In genomic region chr4:2790583-2791517, GRCh38 we compare ENCODE assay signal across 13 cellular contexts. TPM values are rescaled to one million over a fixed set of nuclear protein-coding genes. Genes with fewer than 3 reads are reported as not detected.
DNase-seq lines count a peak whose midpoint lies in the region; ATAC-seq, FAIRE-seq and TF ChIP-seq lines count a peak whose summit lies in the region.
"Had no signal": no experiment of that assay in that cellular context is flagged by ENCODE, and none has a peak within 500 bp of the region (broad histone marks: within the 10 kb centered on the region; RNA-seq: fewer than 3 reads in every experiment).

No MANE protein-coding gene starts in this region.

- no peak overlapping the region for H3K4me2 ChIP-seq in K562 (ENCODE audit: insufficient read depth, low read length)

- H3K27me3 ChIP-seq in A673 (replicated peaks; ENCODE audit: insufficient read depth, low read depth, low read length, poor library complexity) (no peaks in the 10 kb centered on the region), GM06990 (replicated peaks; ENCODE audit: control insufficient read depth, insufficient read depth, low read length) (no peaks in the 10 kb centered on the region), K562 (ENCODE audit: control insufficient read depth in 2 of 2, insufficient read depth in 2 of 2, low read length in 2 of 2) (no peaks in the 10 kb centered on the region)
- H3K27me3 ChIP-seq: esophagus muscularis mucosa, pancreas had no signal

- H3K27ac ChIP-seq in A673 (ENCODE audit: low read depth, low read length, poor library complexity, severe bottlenecking) (no peak overlapping the region), K562 (ENCODE audit: extremely low read depth, low read depth, low read length) (no peak overlapping the region)
- H3K27ac ChIP-seq: SK-N-MC had no signal

- no peaks in the 10 kb centered on the region; the same call in 1 of the 2 replicates for H4K20me1 ChIP-seq in K562 (replicated peaks; ENCODE audit: control insufficient read depth, insufficient read depth, low read length)

- TF ChIP-seq CTCF in A673 (conservative IDR thresholded peaks at IDR 0.05; ENCODE audit: low read depth, low read length) (no peak), GM06990 (IDR thresholded peaks at IDR 0.05; ENCODE audit: insufficient read depth, low read length, poor library complexity, severe bottlenecking) (no peak), K562 (IDR thresholded peaks at IDR 0.05 in 2 of 3, conservative IDR thresholded peaks at IDR 0.05 in 1 of 3; ENCODE audit: insufficient read depth in 2 of 3, low read depth in 1 of 3, low read length in 3 of 3) (no peak)

- no peak for TF ChIP-seq EP300 in K562 (IDR thresholded peaks at IDR 0.05; ENCODE audit: low read length)

- TF ChIP-seq POLR2A in K562 (conservative IDR thresholded peaks at IDR 0.05) = no peak

- no peak overlapping the region for H3K4me3 Mint-ChIP-seq in memory B cell
- H3K4me3 Mint-ChIP-seq: HFFc6 had no signal

- no peaks in the 10 kb centered on the region for H3K27me3 Mint-ChIP-seq in memory B cell

- in situ Hi-C loops in K562 (cut with MboI) = no loop called here

- H3K4me3 ChIP-seq in A673 (ENCODE audit: low read depth, low read length, poor library complexity, severe bottlenecking) = no peak overlapping the region
- H3K4me3 ChIP-seq in GM06990 (replicated peaks; ENCODE audit: low read depth, low read length) = no peak overlapping the region
- no peak overlapping the region for H3K4me3 ChIP-seq in K562
- H3K4me3 ChIP-seq: esophagus muscularis mucosa, pancreas, SK-N-MC had no signal

- peak overlapping the region in 1 of 2 experiments; percentile 75; a peak in 2 of 4 replicates for H3K9ac ChIP-seq in K562 (ENCODE audit: insufficient read depth in 1 of 2, low read depth in 2 of 2, low read length in 2 of 2)

- peaks cover 15% of the 10 kb centered on the region for H3K4me1 ChIP-seq in A673 (ENCODE audit: insufficient read depth, low read length, poor library complexity, severe bottlenecking)
- H3K4me1 ChIP-seq in K562 (replicated peaks in 1 of 2; ENCODE audit: control insufficient read depth in 2 of 2, insufficient read depth in 2 of 2, low read length in 2 of 2) = peaks cover 15 to 89% of the 10 kb centered on the region in 2 experiments

- H3K9me1 ChIP-seq in K562 (ENCODE audit: control insufficient read depth, insufficient read depth, low read length) = no peaks in the 10 kb centered on the region

- H3K79me2 ChIP-seq in K562 (ENCODE audit: control insufficient read depth, insufficient read depth, low read length) = no peaks in the 10 kb centered on the region; the same call in 2 of the 3 replicates

- H2AFZ ChIP-seq in K562 (ENCODE audit: low read depth, low read length) = no peak overlapping the region

- ATAC-seq in K562 = peak; percentile 8; the same call in 1 of the 3 replicates
- no peak for ATAC-seq in memory B cell (ENCODE audit: low read depth)
- no peak for ATAC-seq in HG03045 (IDR thresholded peaks at IDR 0.05; ENCODE audit: unreplicated experiment)
- no peak for ATAC-seq in GM19328 (IDR thresholded peaks at IDR 0.05; ENCODE audit: unreplicated experiment)

- intact Hi-C loops in A673 (cut with micrococcal nuclease; ENCODE audit: unreplicated experiment) (no loop called here), K562 (cut with micrococcal nuclease) (loop anchor here (5.0 kb wide), 2 partner anchors 51 to 76 kb away; partner anchors contain the start of gene ADD1)

- no peaks in the 10 kb centered on the region for H3K9me3 Mint-ChIP-seq in memory B cell
- H3K9me3 Mint-ChIP-seq: HFFc6 had no signal

- H3K4me1 Mint-ChIP-seq in memory B cell = peaks cover 45% of the 10 kb centered on the region

- peak overlapping the region; percentile 62 for H3K27ac Mint-ChIP-seq in memory B cell
- H3K27ac Mint-ChIP-seq: HFFc6 had no signal

- 54% methylated on average over 18 of the region's 19 CpGs for WGBS in K562 (ENCODE audit: insufficient coverage, low coverage, missing lambda C conversion rate)

- no TSS peak for BruUV-seq in A673 (replicated peaks; lab: Mats Ljungman, UMichigan)
- no TSS peak for BruUV-seq in K562 (replicated peaks; lab: Mats Ljungman, UMichigan)

- no peaks in the 10 kb centered on the region for H3K9me3 ChIP-seq in A673 (ENCODE audit: low read depth, low read length, poor library complexity, severe bottlenecking)
- no peaks in the 10 kb centered on the region for H3K9me3 ChIP-seq in K562 (replicated peaks; ENCODE audit: control insufficient read depth, insufficient read depth, low read depth, low read length)
- H3K9me3 ChIP-seq: esophagus muscularis mucosa, pancreas had no signal

- POLR2A ChIA-PET in A673 (lab: Charles Lee; ENCODE audit: low non-redundant PET) (no interaction called here), K562 (lab: Yijun Ruan, JAX) (interaction anchor here (0.6 to 1.0 kb wide), 4 partner anchors 10 to 310 kb away, joined by 3 to 4 read pairs (median 3); no protein-coding TSS in a partner anchor)

- H3K36me3 ChIP-seq in A673 (ENCODE audit: insufficient read depth, low read length, poor library complexity, severe bottlenecking) (no peaks in the 10 kb centered on the region), GM06990 (ENCODE audit: control insufficient read depth, insufficient read depth, low read length) (no peaks in the 10 kb centered on the region), K562 (ENCODE audit: control insufficient read depth, insufficient read depth, low read length) (no peaks in the 10 kb centered on the region)
- H3K36me3 ChIP-seq: esophagus muscularis mucosa, pancreas had no signal

- no peak for FAIRE-seq in K562 (lab: Jason Lieb, UNC)
- FAIRE-seq: GM19239, pancreas had no signal

- H3K36me3 Mint-ChIP-seq in memory B cell = no peaks in the 10 kb centered on the region

- TF ChIP-seq RAD21 in K562 (CRISPR knock-in tag; conservative IDR thresholded peaks at IDR 0.05 in 1 of 2, IDR thresholded peaks at IDR 0.05 in 1 of 2) = no peak

- DNase-seq in A673 (ENCODE audit: low spot score) (peak; percentile 47), GM06990 (ENCODE audit: extremely low read depth, insufficient read length) (peak; percentile 17), K562 (ENCODE audit: extremely low read depth in 1 of 4, low spot score in 3 of 4) (peak in 1 of 4 experiments; percentile 43), memory B cell (ENCODE audit: low spot score in 2 of 2) (no peak), NCI-H510A (lab: John Stamatoyannopoulos, UW) (no peak), mesenteric fat pad (ENCODE audit: low spot score) (no peak)
- DNase-seq: HFFc6 had no signal

- CTCF ChIA-PET in A673 (lab: Charles Lee) = no interaction called here
- CTCF ChIA-PET in K562 (lab: Yijun Ruan, JAX; ENCODE audit: low intra/inter-chr PET ratio) = no interaction called here

RNA-seq across cellular contexts. Expression of gene SH3BP2, which starts 2.0 kb away (rescaled TPM):
- total RNA-seq in A673 (2021) (34.4 and 37.7 TPM in 2 replicates), K562 (2014; rRNA removed) (9.7 and 15.9 TPM in 2 replicates), K562 (2014; rRNA removed; fragmentation: Illumina TruSeq; extraction: Trizol) (3.7 and 3.9 TPM in 2 replicates), K562 (2015; rRNA removed; fragmentation: Illumina TruSeq; extraction: Trizol) (3.5 and 5.6 TPM in 2 replicates), K562 (2021) (10.8 and 16.0 TPM in 2 replicates), mesenteric fat pad (63.9 TPM)
- total RNA-seq in K562 (2011; cell fraction: chromatin; rRNA removed; ENCODE audit: low replicate concordance) = 49.1 and 137 TPM in 2 replicates
- total RNA-seq in K562 (2011; cell fraction: nucleolus; rRNA removed) = 57.9 and 62.0 TPM in 2 replicates
- total RNA-seq in K562 (2011; cell fraction: nucleoplasm; rRNA removed) = 59.4 and 93.7 TPM in 2 replicates
- polyA plus RNA-seq in K562 (2011; rRNA removed) (9.6 and 13.9 TPM in 2 replicates), K562 (2014; fragmentation: Illumina TruSeq; extraction: Trizol) (5.1 and 10.9 TPM in 2 replicates), K562 (2014; fragmentation: Nextera tagmentation; extraction: Ambion mirVana) (under 1 TPM; 0.34 to 0.72 TPM), K562 (2014; rRNA removed) (14.2 and 17.6 TPM in 2 replicates)
- 10.6 and 10.7 TPM in 2 replicates for polyA plus RNA-seq in K562 (2011; cell fraction: cytosol; rRNA removed)
- polyA plus RNA-seq in K562 (2011; cell fraction: nucleus; rRNA removed) = 88.6 and 117 TPM in 2 replicates
- polyA plus RNA-seq in K562 (2012) = 4.4 and 18.7 TPM in 2 replicates
- polyA minus RNA-seq in K562 (2011; rRNA and poly(A)+ RNA removed) = 18.0 and 41.6 TPM in 2 replicates
- polyA minus RNA-seq in K562 (2011; cell fraction: cytosol; rRNA and poly(A)+ RNA removed) = 5.7 and 10.8 TPM in 2 replicates
- polyA minus RNA-seq in K562 (2011; cell fraction: nucleus; rRNA and poly(A)+ RNA removed) = 26.8 and 33.3 TPM in 2 replicates

RNA-seq across cellular contexts. Expression of gene TNIP2, which starts 34.7 kb away (rescaled TPM):
- total RNA-seq in A673 (2021) (31.9 and 32.5 TPM in 2 replicates), K562 (2014; rRNA removed) (42.6 and 46.7 TPM in 2 replicates), K562 (2014; rRNA removed; fragmentation: Illumina TruSeq; extraction: Trizol) (11.6 and 13.1 TPM in 2 replicates), K562 (2015; rRNA removed; fragmentation: Illumina TruSeq; extraction: Trizol) (19.5 and 21.9 TPM in 2 replicates), K562 (2021) (32.2 and 35.8 TPM in 2 replicates), mesenteric fat pad (49.5 TPM)
- total RNA-seq in K562 (2011; cell fraction: chromatin; rRNA removed; ENCODE audit: low replicate concordance) = 24.5 and 78.1 TPM in 2 replicates
- total RNA-seq in K562 (2011; cell fraction: nucleolus; rRNA removed) = 49.7 and 54.7 TPM in 2 replicates
- total RNA-seq in K562 (2011; cell fraction: nucleoplasm; rRNA removed) = 30.4 and 33.4 TPM in 2 replicates
- polyA plus RNA-seq in K562 (2011; rRNA removed) (17.5 and 21.8 TPM in 2 replicates), K562 (2014; fragmentation: Illumina TruSeq; extraction: Trizol) (12.1 and 18.3 TPM in 2 replicates), K562 (2014; fragmentation: Nextera tagmentation; extraction: Ambion mirVana) (1 to 10 TPM in 1 of 2 experiments, under 1 TPM in 1; 0.61 to 1.1 TPM), K562 (2014; rRNA removed) (38.1 and 38.2 TPM in 2 replicates)
- 16.5 and 28.2 TPM in 2 replicates for polyA plus RNA-seq in K562 (2011; cell fraction: cytosol; rRNA removed)
- polyA plus RNA-seq in K562 (2011; cell fraction: nucleus; rRNA removed) = 49.0 and 90.0 TPM in 2 replicates
- 30.8 and 32.9 TPM in 2 replicates for polyA plus RNA-seq in K562 (2012)
- polyA minus RNA-seq in K562 (2011; rRNA and poly(A)+ RNA removed) = 10.0 and 16.8 TPM in 2 replicates
- polyA minus RNA-seq in K562 (2011; cell fraction: cytosol; rRNA and poly(A)+ RNA removed) = 13.7 and 14.7 TPM in 2 replicates
- polyA minus RNA-seq in K562 (2011; cell fraction: nucleus; rRNA and poly(A)+ RNA removed) = 16.4 and 17.5 TPM in 2 replicates

RNA-seq across cellular contexts. Expression of gene ADD1, which starts 52.8 kb away (rescaled TPM):
- total RNA-seq in A673 (2021) (232 and 237 TPM in 2 replicates), K562 (2014; rRNA removed) (104 and 140 TPM in 2 replicates), K562 (2014; rRNA removed; fragmentation: Illumina TruSeq; extraction: Trizol) (67.1 and 80.8 TPM in 2 replicates), K562 (2015; rRNA removed; fragmentation: Illumina TruSeq; extraction: Trizol) (74.0 and 76.9 TPM in 2 replicates), K562 (2021) (145 and 153 TPM in 2 replicates), mesenteric fat pad (272 TPM)
- total RNA-seq in K562 (2011; cell fraction: chromatin; rRNA removed; ENCODE audit: low replicate concordance) = 289 and 338 TPM in 2 replicates
- 122 and 133 TPM in 2 replicates for total RNA-seq in K562 (2011; cell fraction: nucleolus; rRNA removed)
- total RNA-seq in K562 (2011; cell fraction: nucleoplasm; rRNA removed) = 186 and 236 TPM in 2 replicates
- polyA plus RNA-seq in K562 (2011; rRNA removed) (72.4 and 77.0 TPM in 2 replicates), K562 (2014; fragmentation: Illumina TruSeq; extraction: Trizol) (99.7 and 110 TPM in 2 replicates), K562 (2014; fragmentation: Nextera tagmentation; extraction: Ambion mirVana) (10 to 100 TPM; 17.5 to 20.7 TPM), K562 (2014; rRNA removed) (87.7 and 121 TPM in 2 replicates)
- 85.9 and 111 TPM in 2 replicates for polyA plus RNA-seq in K562 (2011; cell fraction: cytosol; rRNA removed)
- 164 and 189 TPM in 2 replicates for polyA plus RNA-seq in K562 (2011; cell fraction: nucleus; rRNA removed)
- polyA plus RNA-seq in K562 (2012) = 141 and 159 TPM in 2 replicates
- 65.9 and 67.4 TPM in 2 replicates for polyA minus RNA-seq in K562 (2011; rRNA and poly(A)+ RNA removed)
- polyA minus RNA-seq in K562 (2011; cell fraction: cytosol; rRNA and poly(A)+ RNA removed) = 46.7 and 62.1 TPM in 2 replicates
- 57.5 and 58.6 TPM in 2 replicates for polyA minus RNA-seq in K562 (2011; cell fraction: nucleus; rRNA and poly(A)+ RNA removed)

Comparison
In these comparisons a context has a peak if more than half of its experiments do, and no peak if none do; other contexts are left out.
1. DNase-seq: peak in A673 (single experiment) and GM06990 (single experiment); none in memory B cell (0 of 2), NCI-H510A (single experiment) and mesenteric fat pad (single experiment).